14 cellular contexts compared by ENCODE assay signal in genomic region chr20:32479012-32479411, GRCh38.
A peak's percentile ranks its signal among the peaks of the same experiment; 100 is the strongest.
DNase-seq lines count a peak whose midpoint lies in the region; ATAC-seq and TF ChIP-seq lines count a peak whose summit lies in the region.
"Had no signal": no experiment of that assay in that cellular context is flagged by ENCODE, and none has a peak within 500 bp of the region (broad histone marks: within the 10 kb centered on the region; RNA-seq: fewer than 3 reads in every experiment).

No MANE protein-coding gene starts in this region.

- no peak for ATAC-seq in IMR-90 (ENCODE audit: low read depth)
- no peak for ATAC-seq in stimulated activated effector memory CD8-positive, alpha-beta T cell treated with anti-CD3 and anti-CD28 coated beads, Interleukin-12 subunit alpha, Interleukin-12 subunit beta, amount 100 ng/mL, for 72 hours
- no peak for ATAC-seq in foreskin keratinocyte
- no peak for ATAC-seq in HG02840 (IDR thresholded peaks at IDR 0.05; ENCODE audit: low FRiP score, unreplicated experiment)
- ATAC-seq in activated CD8-positive, alpha-beta T cell treated with anti-CD3 and anti-CD28 coated beads for 36 hours = no peak

- no peak overlapping the region for H2AK5ac ChIP-seq in IMR-90 (ENCODE audit: low read depth, low read length)

- CTCF ChIA-PET in IMR-90 (lab: Yijun Ruan, JAX) = no interaction called here
- CTCF ChIA-PET in activated CD8-positive, alpha-beta T cell treated with anti-CD3 and anti-CD28 coated beads for 36 hours (lab: Charles Lee) = interaction anchor here (1.3 kb wide), 1 partner anchor 44 kb away, joined by 3 read pairs; no protein-coding TSS in a partner anchor

- no peaks in the 10 kb centered on the region for H3K36me3 Mint-ChIP-seq in brain
- no peaks in the 10 kb centered on the region for H3K36me3 Mint-ChIP-seq in stimulated activated effector memory CD8-positive, alpha-beta T cell treated with anti-CD3 and anti-CD28 coated beads, Interleukin-12 subunit alpha, Interleukin-12 subunit beta, amount 100 ng/mL, for 72 hours
- H3K36me3 Mint-ChIP-seq in activated CD8-positive, alpha-beta T cell treated with anti-CD3 and anti-CD28 coated beads for 36 hours (ENCODE audit: low read depth) = no peaks in the 10 kb centered on the region

- H3K4me2 ChIP-seq in IMR-90 (ENCODE audit: low read depth, low read length) = no peak overlapping the region

- no peaks in the 10 kb centered on the region for H3K27me3 Mint-ChIP-seq in brain
- no peaks in the 10 kb centered on the region for H3K27me3 Mint-ChIP-seq in activated CD8-positive, alpha-beta T cell treated with anti-CD3 and anti-CD28 coated beads for 36 hours

- intact Hi-C loops in IMR-90 (cut with micrococcal nuclease) = no loop called here
- intact Hi-C loops in activated CD8-positive, alpha-beta T cell treated with anti-CD3 and anti-CD28 coated beads for 36 hours (cut with micrococcal nuclease) = no loop called here

- H3K4me3 Mint-ChIP-seq in brain = peak overlapping the region in 2 of 5 experiments; percentile 23 to 43
- H3K4me3 Mint-ChIP-seq in stimulated activated effector memory CD8-positive, alpha-beta T cell treated with anti-CD3 and anti-CD28 coated beads, Interleukin-12 subunit alpha, Interleukin-12 subunit beta, amount 100 ng/mL, for 72 hours = no peak overlapping the region
- no peak overlapping the region for H3K4me3 Mint-ChIP-seq in activated CD8-positive, alpha-beta T cell treated with anti-CD3 and anti-CD28 coated beads for 36 hours

- in situ Hi-C loops in IMR-90 (cut with MboI; ENCODE audit: low sequenced_read_pairs) = loop anchor here (25.0 kb wide), 1 partner anchor 642 kb away; the partner anchor contains the start of gene FOXS1

- H3K9me1 ChIP-seq in IMR-90 (ENCODE audit: insufficient read depth, low read length) = peaks cover 24% of the 10 kb centered on the region

- no peak overlapping the region for H4K8ac ChIP-seq in IMR-90 (ENCODE audit: low read depth in 2 of 2, low read length in 2 of 2)

- H3K27ac Mint-ChIP-seq in brain = peak overlapping the region in 3 of 5 experiments; percentile 59 to 99 (median 97)
- H3K27ac Mint-ChIP-seq in stimulated activated effector memory CD8-positive, alpha-beta T cell treated with anti-CD3 and anti-CD28 coated beads, Interleukin-12 subunit alpha, Interleukin-12 subunit beta, amount 100 ng/mL, for 72 hours = peak overlapping the region; percentile 79
- H3K27ac Mint-ChIP-seq in activated CD8-positive, alpha-beta T cell treated with anti-CD3 and anti-CD28 coated beads for 36 hours = no peak overlapping the region

- BruUV-seq in IMR-90 (replicated peaks; lab: Mats Ljungman, UMichigan) = no TSS peak

- H3K9ac ChIP-seq in IMR-90 (ENCODE audit: low read depth, low read length) (no peak overlapping the region), muscle layer of colon (ENCODE audit: low read length) (no peak overlapping the region)

- no peak overlapping the region for H2BK20ac ChIP-seq in IMR-90 (ENCODE audit: low read depth, low read length)

- H3K4me1 ChIP-seq in IMR-90 (ENCODE audit: control insufficient read depth, insufficient read depth, low read length) = peaks cover 34% of the 10 kb centered on the region
- H3K4me1 ChIP-seq in muscle layer of colon (ENCODE audit: insufficient read depth, low read length) = peaks cover 76% of the 10 kb centered on the region
- peaks cover 4% of the 10 kb centered on the region for H3K4me1 ChIP-seq in foreskin keratinocyte

- H2BK15ac ChIP-seq in IMR-90 (ENCODE audit: low read depth, low read length) = no peak overlapping the region

- H2AK9ac ChIP-seq in IMR-90 (replicated peaks; ENCODE audit: low read depth, low read length, poor library complexity) = no peak overlapping the region

- H4K91ac ChIP-seq in IMR-90 (ENCODE audit: insufficient read depth, low read depth, low read length) = no peak overlapping the region

- no peak overlapping the region for H3K56ac ChIP-seq in IMR-90 (ENCODE audit: extremely low read depth, insufficient read depth, low read length)

- no peak overlapping the region for H2BK120ac ChIP-seq in IMR-90 (ENCODE audit: low read depth, low read length)

- H3K27me3 ChIP-seq in IMR-90 (ENCODE audit: control insufficient read depth, insufficient read depth, low read length) (no peaks in the 10 kb centered on the region), muscle layer of colon (ENCODE audit: control insufficient read depth in 1 of 2, insufficient read depth in 2 of 2, low read length in 2 of 2) (no peaks in the 10 kb centered on the region), foreskin keratinocyte (peaks cover 20% of the 10 kb centered on the region)
- H3K27me3 ChIP-seq: testis had no signal

- DNase-seq in IMR-90 (no peak), foreskin keratinocyte (no peak)
- no peak for DNase-seq in stimulated activated effector memory CD8-positive, alpha-beta T cell treated with anti-CD3 and anti-CD28 coated beads, Interleukin-12 subunit alpha, Interleukin-12 subunit beta, amount 100 ng/mL, for 72 hours (ENCODE audit: low spot score in 2 of 2)
- no peak for DNase-seq in activated CD8-positive, alpha-beta T cell treated with anti-CD3 and anti-CD28 coated beads for 36 hours
- DNase-seq: activated gamma-delta T cell; hippocampal formation; NCI-H2081; NCI-H524; stimulated activated CD4-positive, alpha-beta T cell treated with anti-CD3 and anti-CD28 coated beads, Interleukin-2, amount 100 ng/mL, for 24 hours; testis had no signal

- peaks cover 8 to 79% of the 10 kb centered on the region in 2 experiments; a peak in 3 of 4 replicates for H3K79me1 ChIP-seq in IMR-90 (ENCODE audit: low read depth in 1 of 2, low read length in 2 of 2)

- H3K36me3 ChIP-seq in IMR-90 (ENCODE audit: control insufficient read depth, insufficient read depth, low read length) = peaks cover 2% of the 10 kb centered on the region
- H3K36me3 ChIP-seq in muscle layer of colon (ENCODE audit: insufficient read depth, low read length) = no peaks in the 10 kb centered on the region

- no peak for TF ChIP-seq CTCF in IMR-90 (conservative IDR thresholded peaks at IDR 0.05; ENCODE audit: low read depth, low read length)
- no peak for TF ChIP-seq CTCF in brain (conservative IDR thresholded peaks at IDR 0.05)
- no peak for TF ChIP-seq CTCF in foreskin keratinocyte (conservative IDR thresholded peaks at IDR 0.05)
- no peak for TF ChIP-seq CTCF in activated CD8-positive, alpha-beta T cell treated with anti-CD3 and anti-CD28 coated beads for 36 hours (IDR thresholded peaks at IDR 0.05)

- no peak overlapping the region for H2BK5ac ChIP-seq in IMR-90 (ENCODE audit: low read depth, low read length, poor library complexity, severe bottlenecking)

- no peak overlapping the region for H3K4me3 ChIP-seq in IMR-90 (ENCODE audit: insufficient read depth, low read depth, low read length)
- no peak overlapping the region for H3K4me3 ChIP-seq in muscle layer of colon (ENCODE audit: low read depth in 1 of 2, low read length in 2 of 2)
- H3K4me3 ChIP-seq: testis had no signal

- H3K14ac ChIP-seq in IMR-90 (replicated peaks; ENCODE audit: low read depth, low read length) = no peak overlapping the region

- no peak overlapping the region for H3K23ac ChIP-seq in IMR-90 (ENCODE audit: low read depth, low read length)

- H4K20me1 ChIP-seq in IMR-90 (ENCODE audit: insufficient read depth, low read length) = peaks cover 52% of the 10 kb centered on the region

- H3K9me3 Mint-ChIP-seq in brain = no peaks in the 10 kb centered on the region
- no peaks in the 10 kb centered on the region for H3K9me3 Mint-ChIP-seq in stimulated activated effector memory CD8-positive, alpha-beta T cell treated with anti-CD3 and anti-CD28 coated beads, Interleukin-12 subunit alpha, Interleukin-12 subunit beta, amount 100 ng/mL, for 72 hours
- H3K9me3 Mint-ChIP-seq in activated CD8-positive, alpha-beta T cell treated with anti-CD3 and anti-CD28 coated beads for 36 hours = no peaks in the 10 kb centered on the region

- POLR2A ChIA-PET in IMR-90 (lab: Charles Lee; ENCODE audit: unreplicated experiment) = no interaction called here
- POLR2A ChIA-PET in activated CD8-positive, alpha-beta T cell treated with anti-CD3 and anti-CD28 coated beads for 36 hours (lab: Charles Lee) = no interaction called here

- TF ChIP-seq RAD21 in IMR-90 (IDR thresholded peaks at IDR 0.05; ENCODE audit: low read length) = no peak

- H4K5ac ChIP-seq in IMR-90 (ENCODE audit: low read depth, low read length) = no peak overlapping the region

- H3K4me1 Mint-ChIP-seq in brain = peaks cover 78% of the 10 kb centered on the region
- H3K4me1 Mint-ChIP-seq in stimulated activated effector memory CD8-positive, alpha-beta T cell treated with anti-CD3 and anti-CD28 coated beads, Interleukin-12 subunit alpha, Interleukin-12 subunit beta, amount 100 ng/mL, for 72 hours = peaks cover 48% of the 10 kb centered on the region
- peaks cover 49% of the 10 kb centered on the region for H3K4me1 Mint-ChIP-seq in activated CD8-positive, alpha-beta T cell treated with anti-CD3 and anti-CD28 coated beads for 36 hours (ENCODE audit: low read depth)

- no peaks in the 10 kb centered on the region for H3K9me3 ChIP-seq in IMR-90 (ENCODE audit: control insufficient read depth, insufficient read depth, low read length)
- H3K9me3 ChIP-seq in muscle layer of colon (ENCODE audit: low read length) = no peaks in the 10 kb centered on the region
- H3K9me3 ChIP-seq: testis had no signal

- H2AFZ ChIP-seq in IMR-90 (replicated peaks; ENCODE audit: low read length, poor library complexity) = no peak overlapping the region

- H3K27ac ChIP-seq in IMR-90 (ENCODE audit: insufficient read depth, low read length) (no peak overlapping the region), muscle layer of colon (ENCODE audit: low read depth, low read length) (peak overlapping the region; percentile 54), foreskin keratinocyte (no peak overlapping the region)
- H3K27ac ChIP-seq: testis, VCaP had no signal

- no peak for TF ChIP-seq POLR2A in IMR-90 (IDR thresholded peaks at IDR 0.05; ENCODE audit: low read depth, low read length)

- dilution Hi-C loops in IMR-90 (cut with HindIII; ENCODE audit: low sequenced_read_pairs, unreplicated experiment) = no loop called here

- no CpG with 5 or more reads among the region's 5 CpGs for WGBS in IMR-90 (ENCODE audit: extremely low coverage in 2 of 2, insufficient read length in 1 of 2), 2 experiments

- H3K4ac ChIP-seq in IMR-90 (ENCODE audit: low read depth, low read length) = 0 out of 2 replicates have a peak overlapping the region, but pooled peaks have one; percentile 8

- no peak overlapping the region for H3K18ac ChIP-seq in IMR-90 (ENCODE audit: low read depth, low read length)

TF ChIP-seq in IMR-90, 13 proteins besides CTCF, POLR2A, EP300 and RAD21:
- TF ChIP-seq FOS (IDR thresholded peaks at IDR 0.05; ENCODE audit: low read depth, low read length) (no peak), NFE2L2 (IDR thresholded peaks at IDR 0.05; ENCODE audit: low read depth, low read length) (no peak)
